In genomic region chr13:63680704-63681103, GRCh38 we compare ENCODE assay signal across 14 cellular contexts.
"Had no signal": no experiment of that assay in that cellular context is flagged by ENCODE, and none has a peak within 500 bp of the region (broad histone marks: within the 10 kb centered on the region; RNA-seq: fewer than 3 reads in every experiment).

No MANE protein-coding gene starts in this region.

- H3K4me1 Mint-ChIP-seq: activated B cell treated with CpG ODN at 0.5 μM for 24 hours; activated CD4-positive, alpha-beta T cell treated with anti-CD3 and anti-CD28 coated beads, Interleukin-2, amount 10 ng/mL, durations not matched to agents 7 days and 5 days; activated naive CD4-positive, alpha-beta T cell treated with anti-CD3 and anti-CD28 coated beads, Interleukin-2, amount 10 ng/mL, durations not matched to agents 7 days and 5 days; activated T-helper 17 cell treated with anti-CD3 and anti-CD28 coated beads, Interleukin-2, amount 50 U/mL, for 72 hours; memory B cell; nephron had no signal

- H3K36me3 Mint-ChIP-seq: activated naive CD4-positive, alpha-beta T cell treated with anti-CD3 and anti-CD28 coated beads, Interleukin-2, amount 10 ng/mL, durations not matched to agents 7 days and 5 days; memory B cell; type B pancreatic cell had no signal

- H3K9me3 ChIP-seq: ovary had no signal

- ATAC-seq: activated T-helper 17 cell treated with anti-CD3 and anti-CD28 coated beads, Interleukin-2, amount 50 U/mL, for 72 hours; foreskin keratinocyte had no signal

- H3K27me3 Mint-ChIP-seq: activated B cell treated with CpG ODN at 0.5 μM for 24 hours; activated CD4-positive, alpha-beta T cell treated with anti-CD3 and anti-CD28 coated beads, Interleukin-2, amount 10 ng/mL, durations not matched to agents 7 days and 5 days; activated naive CD4-positive, alpha-beta T cell treated with anti-CD3 and anti-CD28 coated beads, Interleukin-2, amount 10 ng/mL, durations not matched to agents 7 days and 5 days; activated T-helper 17 cell treated with anti-CD3 and anti-CD28 coated beads, Interleukin-2, amount 50 U/mL, for 72 hours; memory B cell; type B pancreatic cell had no signal

- DNase-seq: activated B cell treated with CpG ODN at 0.5 μM for 24 hours; activated CD4-positive, alpha-beta T cell treated with anti-CD3 and anti-CD28 coated beads, Interleukin-2, amount 10 ng/mL, durations not matched to agents 7 days and 5 days; activated CD8-positive, alpha-beta memory T cell treated with anti-CD3 and anti-CD28 coated beads for 24 hours; activated naive CD4-positive, alpha-beta T cell treated with anti-CD3 and anti-CD28 coated beads, Interleukin-2, amount 10 ng/mL, durations not matched to agents 7 days and 5 days; foreskin keratinocyte; left ventricle myocardium inferior; ovary; stimulated activated CD4-positive, alpha-beta T cell treated with anti-CD3 and anti-CD28 coated beads, Interleukin-12 subunit alpha, Interleukin-12 subunit beta, amount 100 ng/mL, for 4 hours; stimulated activated naive CD4-positive, alpha-beta T cell had no signal

- H3K4me3 ChIP-seq: cardiac muscle cell, left ventricle myocardium inferior, ovary had no signal

- H3K36me3 ChIP-seq: cardiac muscle cell, left ventricle myocardium inferior, ovary had no signal

- H3K27ac Mint-ChIP-seq: activated B cell treated with CpG ODN at 0.5 μM for 24 hours; activated CD4-positive, alpha-beta T cell treated with anti-CD3 and anti-CD28 coated beads, Interleukin-2, amount 10 ng/mL, durations not matched to agents 7 days and 5 days; activated naive CD4-positive, alpha-beta T cell treated with anti-CD3 and anti-CD28 coated beads, Interleukin-2, amount 10 ng/mL, durations not matched to agents 7 days and 5 days; activated T-helper 17 cell treated with anti-CD3 and anti-CD28 coated beads, Interleukin-2, amount 50 U/mL, for 72 hours; memory B cell; nephron; type B pancreatic cell had no signal

- H3K4me3 Mint-ChIP-seq: activated B cell treated with CpG ODN at 0.5 μM for 24 hours; activated CD4-positive, alpha-beta T cell treated with anti-CD3 and anti-CD28 coated beads, Interleukin-2, amount 10 ng/mL, durations not matched to agents 7 days and 5 days; activated naive CD4-positive, alpha-beta T cell treated with anti-CD3 and anti-CD28 coated beads, Interleukin-2, amount 10 ng/mL, durations not matched to agents 7 days and 5 days; activated T-helper 17 cell treated with anti-CD3 and anti-CD28 coated beads, Interleukin-2, amount 50 U/mL, for 72 hours; memory B cell; nephron; type B pancreatic cell had no signal

- H3K27ac ChIP-seq: cardiac muscle cell, foreskin keratinocyte, left ventricle myocardium inferior, ovary had no signal

- H3K27me3 ChIP-seq: cardiac muscle cell, foreskin keratinocyte, ovary had no signal

- H3K4me1 ChIP-seq: foreskin keratinocyte, left ventricle myocardium inferior had no signal
